In the genomic region with DNA sequence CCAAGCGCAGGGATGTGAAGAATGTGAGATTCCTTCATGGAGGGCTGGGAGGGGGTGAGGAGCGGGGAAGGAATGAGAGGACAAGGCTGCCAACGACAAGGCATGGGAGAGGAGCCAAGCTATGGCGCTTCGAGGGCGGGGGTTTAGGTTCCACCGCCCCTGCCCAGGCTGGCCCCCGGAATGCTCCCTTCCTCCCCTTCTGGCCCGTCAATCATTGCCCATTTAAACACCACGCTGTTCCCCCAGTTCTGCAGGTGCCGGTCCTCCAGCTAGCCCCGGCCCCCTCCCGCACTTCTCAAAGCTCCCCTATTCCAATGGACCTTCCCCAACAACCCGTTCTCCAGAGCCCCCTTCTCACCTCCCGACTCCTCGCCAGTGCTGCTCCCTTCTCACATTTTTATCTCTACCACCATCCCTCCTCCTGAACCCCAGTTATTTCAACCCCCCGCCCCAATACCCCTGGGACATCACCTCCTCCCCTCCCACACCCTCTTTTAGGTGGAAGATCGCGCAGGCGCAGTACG, we compare ENCODE assay signal across 8 cellular contexts. TPM values are rescaled to one million over a fixed set of nuclear protein-coding genes. Genes with fewer than 3 reads are reported as not detected.
DNase-seq lines count a peak whose midpoint lies in the region; ATAC-seq and TF ChIP-seq lines count a peak whose summit lies in the region.

No MANE protein-coding gene starts in this region.

- peaks cover 4% of the 10 kb centered on the region for H3K27me3 Mint-ChIP-seq in CD4-positive, CD25-positive, alpha-beta regulatory T cell
- H3K27me3 Mint-ChIP-seq in WTC11 (ENCODE audit: low read depth): no peaks in the 10 kb centered on the region

- peaks cover 9% of the 10 kb centered on the region for H3K79me2 ChIP-seq in neural cell (replicated peaks; ENCODE audit: insufficient read depth, low read length)

- H3F3A ChIP-seq in neural cell (ENCODE audit: insufficient read depth, low read length, poor library complexity, severe bottlenecking): peaks cover 5% of the 10 kb centered on the region

- H4K20me1 ChIP-seq in neural cell (ENCODE audit: insufficient read depth): no peaks in the 10 kb centered on the region

- TF ChIP-seq CTCF in WTC11 (IDR thresholded peaks at IDR 0.05) (no peak), fibroblast of the aortic adventitia (IDR thresholded peaks at IDR 0.05; ENCODE audit: insufficient read depth, low read length) (no peak), neural cell (IDR thresholded peaks at IDR 0.05; ENCODE audit: poor library complexity, severe bottlenecking) (no peak)

- no peaks in the 10 kb centered on the region for H3K9me2 ChIP-seq in neural cell (ENCODE audit: insufficient read depth, low read length)

- H3K4me3 ChIP-seq in CD4-positive, CD25-positive, alpha-beta regulatory T cell (ENCODE audit: low read depth, low read length): peak overlapping the region; percentile 85
- H3K4me3 ChIP-seq in fibroblast of the aortic adventitia (ENCODE audit: low read depth, low read length): peak overlapping the region; percentile 94
- H3K4me3 ChIP-seq in neural cell (ENCODE audit: low read length): peak overlapping the region; percentile 78

- peaks cover 17 to 64% (median 46%) of the 10 kb centered on the region in 4 donors for H3K4me1 Mint-ChIP-seq in CD4-positive, CD25-positive, alpha-beta regulatory T cell
- H3K4me1 Mint-ChIP-seq in WTC11: peaks cover 33% of the 10 kb centered on the region

- peaks cover 7% of the 10 kb centered on the region for H3K36me3 Mint-ChIP-seq in CD4-positive, CD25-positive, alpha-beta regulatory T cell
- peaks cover 20% of the 10 kb centered on the region for H3K36me3 Mint-ChIP-seq in WTC11

- peak overlapping the region; percentile 74 for H2AFZ ChIP-seq in neural cell (ENCODE audit: low read depth, low read length)

- no peak for DNase-seq in CD4-positive, CD25-positive, alpha-beta regulatory T cell
- DNase-seq in WTC11 (ENCODE audit: low spot score) (peak; percentile 62), fibroblast of the aortic adventitia (ENCODE audit: low read depth) (peak; percentile 94), kidney glomerular epithelial cell (lab: John Stamatoyannopoulos, UW) (no peak)
- DNase-seq in activated CD4-positive, alpha-beta T cell treated with anti-CD3 and anti-CD28 coated beads for 48 hours: no peak

- TF ChIP-seq EP300 in neural cell (conservative IDR thresholded peaks at IDR 0.05; ENCODE audit: poor library complexity, severe bottlenecking): no peak

- H3K27me3 ChIP-seq in CD4-positive, CD25-positive, alpha-beta regulatory T cell (ENCODE audit: control insufficient read depth, insufficient read depth, low read length): no peaks in the 10 kb centered on the region
- no peaks in the 10 kb centered on the region for H3K27me3 ChIP-seq in neural cell (ENCODE audit: insufficient read depth, low read depth, low read length)

- peaks cover 44% of the 10 kb centered on the region for H3K4me1 ChIP-seq in CD4-positive, CD25-positive, alpha-beta regulatory T cell (ENCODE audit: control insufficient read depth, insufficient read depth, low read length, poor library complexity, severe bottlenecking)

- H3K9me3 ChIP-seq in CD4-positive, CD25-positive, alpha-beta regulatory T cell (ENCODE audit: control insufficient read depth in 2 of 2, low read length in 2 of 2): no peaks in the 10 kb centered on the region
- H3K9me3 ChIP-seq in neural cell (ENCODE audit: low read length): no peaks in the 10 kb centered on the region

- H3K36me3 ChIP-seq in CD4-positive, CD25-positive, alpha-beta regulatory T cell (ENCODE audit: control insufficient read depth, insufficient read depth, low read length): peaks cover 6% of the 10 kb centered on the region
- no peaks in the 10 kb centered on the region for H3K36me3 ChIP-seq in neural cell (ENCODE audit: insufficient read depth, low read length)

- H3K9me3 Mint-ChIP-seq in CD4-positive, CD25-positive, alpha-beta regulatory T cell: no peaks in the 10 kb centered on the region
- H3K9me3 Mint-ChIP-seq in WTC11: no peaks in the 10 kb centered on the region

- H3K27ac Mint-ChIP-seq in CD4-positive, CD25-positive, alpha-beta regulatory T cell: peak overlapping the region; percentile 99
- peak overlapping the region; percentile 100 for H3K27ac Mint-ChIP-seq in WTC11

- CTCF ChIA-PET in WTC11 (lab: Charles Lee): interaction anchor here (0.6 to 3.6 kb wide), 32 partner anchors 8 to 483 kb away, joined by 3 to 102 read pairs (median 6); a partner anchor contains a TSS

- peak overlapping the region; percentile 97 for H3K27ac ChIP-seq in CD4-positive, CD25-positive, alpha-beta regulatory T cell (ENCODE audit: insufficient read depth, low read length, poor library complexity, severe bottlenecking)
- peak overlapping the region; percentile 99 for H3K27ac ChIP-seq in neural cell (ENCODE audit: low read length)

- TF ChIP-seq RAD21 in neural cell (conservative IDR thresholded peaks at IDR 0.05): no peak

- H3K4me3 Mint-ChIP-seq in CD4-positive, CD25-positive, alpha-beta regulatory T cell: peak overlapping the region; percentile 91 to 99 (median 98)
- H3K4me3 Mint-ChIP-seq in WTC11: peak overlapping the region; percentile 98

- ATAC-seq in CD4-positive, CD25-positive, alpha-beta regulatory T cell (ENCODE audit: low read depth in 2 of 2): peak; percentile 11 to 14
- ATAC-seq in GM19025 (IDR thresholded peaks at IDR 0.05; ENCODE audit: low read depth, unreplicated experiment): peak; percentile 20
- peak; percentile 18 for ATAC-seq in HG03457 (IDR thresholded peaks at IDR 0.05; ENCODE audit: unreplicated experiment)
- ATAC-seq in WTC11: peak; percentile 6

- peak overlapping the region; percentile 97 for H3K9ac ChIP-seq in neural cell (ENCODE audit: low read length)

- POLR2A ChIA-PET in WTC11 (lab: Charles Lee): interaction anchor here (0.6 to 2.6 kb wide), 30 partner anchors 9 to 416 kb away, joined by 3 to 33 read pairs (median 6); a partner anchor contains a TSS

- peak overlapping the region; percentile 76 for H3K4me2 ChIP-seq in neural cell (ENCODE audit: low read length)

TF ChIP-seq in WTC11, 78 proteins besides CTCF, POLR2A, EP300 and RAD21 (continues in another document):
- TF ChIP-seq, protein P1, sequence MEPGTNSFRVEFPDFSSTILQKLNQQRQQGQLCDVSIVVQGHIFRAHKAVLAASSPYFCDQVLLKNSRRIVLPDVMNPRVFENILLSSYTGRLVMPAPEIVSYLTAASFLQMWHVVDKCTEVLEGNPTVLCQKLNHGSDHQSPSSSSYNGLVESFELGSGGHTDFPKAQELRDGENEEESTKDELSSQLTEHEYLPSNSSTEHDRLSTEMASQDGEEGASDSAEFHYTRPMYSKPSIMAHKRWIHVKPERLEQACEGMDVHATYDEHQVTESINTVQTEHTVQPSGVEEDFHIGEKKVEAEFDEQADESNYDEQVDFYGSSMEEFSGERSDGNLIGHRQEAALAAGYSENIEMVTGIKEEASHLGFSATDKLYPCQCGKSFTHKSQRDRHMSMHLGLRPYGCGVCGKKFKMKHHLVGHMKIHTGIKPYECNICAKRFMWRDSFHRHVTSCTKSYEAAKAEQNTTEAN (CRISPR knock-in tag; IDR thresholded peaks at IDR 0.05): peak; percentile 63; the same call in 1 of the 2 replicates
- TF ChIP-seq FOXP1 (CRISPR knock-in tag; IDR thresholded peaks at IDR 0.05; ENCODE audit: borderline replicate concordance): peak; percentile 77
- peak; percentile 33; the same call in 1 of the 2 replicates for TF ChIP-seq MYBL2 (CRISPR knock-in tag; IDR thresholded peaks at IDR 0.05)

TF ChIP-seq in neural cell, 6 proteins besides CTCF, POLR2A, EP300 and RAD21 (continues in another document):
- TF ChIP-seq POLR2AphosphoS5 (IDR thresholded peaks at IDR 0.05) (peak; percentile 42), MXI1 (conservative IDR thresholded peaks at IDR 0.05; ENCODE audit: poor library complexity, severe bottlenecking) (peak; percentile 69), EZH2 (IDR thresholded peaks at IDR 0.05; ENCODE audit: borderline replicate concordance, insufficient read depth, low read length, poor library complexity, severe bottlenecking) (no peak), TAF1 (IDR thresholded peaks at IDR 0.05; ENCODE audit: low read depth) (peak; percentile 77)

RNA-seq across cellular contexts. Expression of a gene that starts 0.4 kb away (rescaled TPM):
- total RNA-seq in CD4-positive, CD25-positive, alpha-beta regulatory T cell: 33.7 TPM
- polyA plus RNA-seq in CD4-positive, CD25-positive, alpha-beta regulatory T cell: 10 to 100 TPM; 39.2 to 45.8 (median 45.1) TPM
- 45.5 to 57.4 TPM (median 48.7 TPM) in 3 replicates for total RNA-seq in WTC11 (2021)
- total RNA-seq in fibroblast of the aortic adventitia (ENCODE audit: low replicate concordance): 75.0 and 86.0 TPM in 2 replicates
- 87.9 and 108 TPM in 2 replicates for polyA plus RNA-seq in neural cell
- 128 and 153 TPM in 2 replicates for polyA minus RNA-seq in neural cell

RNA-seq across cellular contexts. Expression of a gene that starts 2.8 kb away (rescaled TPM):
- total RNA-seq in CD4-positive, CD25-positive, alpha-beta regulatory T cell: 16.9 TPM
- 1 to 10 TPM; 4.1 to 6.8 (median 5.0) TPM for polyA plus RNA-seq in CD4-positive, CD25-positive, alpha-beta regulatory T cell
- total RNA-seq in WTC11 (2021) (42.7 to 47.9 TPM (median 47.5 TPM) in 3 replicates), fibroblast of the aortic adventitia (ENCODE audit: low replicate concordance) (13.9 and 31.5 TPM in 2 replicates)
- polyA plus RNA-seq in neural cell: 54.3 and 79.1 TPM in 2 replicates
- polyA minus RNA-seq in neural cell: 25.8 and 25.9 TPM in 2 replicates

RNA-seq across cellular contexts. Expression of a gene that starts 8.6 kb away (rescaled TPM):
- total RNA-seq in CD4-positive, CD25-positive, alpha-beta regulatory T cell: 2.0 TPM
- polyA plus RNA-seq in CD4-positive, CD25-positive, alpha-beta regulatory T cell: not detected
- total RNA-seq in WTC11 (2021) (0.26 to 0.62 TPM (median 0.46 TPM) in 3 replicates), fibroblast of the aortic adventitia (ENCODE audit: low replicate concordance) (0.18 TPM in 1 of 2 replicates, not detected in the other)
- 0.33 TPM in 1 of 2 replicates, not detected in the other for polyA plus RNA-seq in neural cell
- polyA minus RNA-seq in neural cell: not detected in 2 replicates

RNA-seq across cellular contexts. Expression of a gene that starts 32.0 kb away (rescaled TPM):
- 153 TPM for total RNA-seq in CD4-positive, CD25-positive, alpha-beta regulatory T cell
- polyA plus RNA-seq in CD4-positive, CD25-positive, alpha-beta regulatory T cell: 10 to 100 TPM; 46.3 to 64.1 (median 54.1) TPM
- total RNA-seq in WTC11 (2021): 72.8 to 77.9 TPM (median 76.8 TPM) in 3 replicates
- 69.4 and 222 TPM in 2 replicates for total RNA-seq in fibroblast of the aortic adventitia (ENCODE audit: low replicate concordance)
- 85.6 and 93.2 TPM in 2 replicates for polyA plus RNA-seq in neural cell
- 157 TPM in 2 replicates for polyA minus RNA-seq in neural cell

RNA-seq across cellular contexts. Expression of a gene that starts 36.9 kb away (rescaled TPM):
- 40.1 TPM for total RNA-seq in CD4-positive, CD25-positive, alpha-beta regulatory T cell
- polyA plus RNA-seq in CD4-positive, CD25-positive, alpha-beta regulatory T cell: 1 to 10 TPM; 5.0 to 7.5 (median 6.4) TPM
- 33.0 to 41.2 TPM (median 38.6 TPM) in 3 replicates for total RNA-seq in WTC11 (2021)
- total RNA-seq in fibroblast of the aortic adventitia (ENCODE audit: low replicate concordance): 8.7 and 20.0 TPM in 2 replicates
- polyA plus RNA-seq in neural cell: 7.3 and 8.3 TPM in 2 replicates
- 12.2 and 17.2 TPM in 2 replicates for polyA minus RNA-seq in neural cell

Comparison
In these comparisons a context has a peak if more than half of its experiments do, and no peak if none do; other contexts are left out.
1. DNase-seq: peak in WTC11 (single experiment) and fibroblast of the aortic adventitia (single experiment); none in CD4-positive, CD25-positive, alpha-beta regulatory T cell (0 of 3), kidney glomerular epithelial cell (single experiment) and activated CD4-positive, alpha-beta T cell treated with anti-CD3 and anti-CD28 coated beads for 48 hours (single experiment).
2. Peak in every context shown above with its lines, with median percentiles within 50 percentile points of each other: ATAC-seq and H3K4me3 ChIP-seq.